14 cellular contexts compared by ENCODE assay signal in the genomic region with DNA sequence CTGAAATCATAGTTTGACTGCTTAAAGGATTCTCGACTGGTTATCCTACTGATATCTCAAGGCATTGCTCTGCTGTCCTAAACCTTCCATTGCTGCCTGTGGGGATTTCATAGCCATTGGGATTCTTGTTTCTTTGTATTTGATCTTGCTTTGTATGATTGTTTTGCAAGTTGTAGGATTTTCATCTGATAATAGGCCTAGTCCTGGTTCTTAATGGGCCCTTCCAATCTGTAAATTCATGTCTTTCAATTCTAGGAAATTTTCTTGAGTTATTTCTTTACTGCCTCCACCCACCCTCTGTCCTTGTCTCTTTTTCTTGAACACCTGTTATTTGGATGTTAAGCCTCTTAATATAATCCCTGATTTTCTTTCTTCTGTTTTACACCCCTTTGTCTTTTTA.
DNase-seq lines count a peak whose midpoint lies in the region; ATAC-seq and TF ChIP-seq lines count a peak whose summit lies in the region.
"Had no signal": no experiment of that assay in that cellular context is flagged by ENCODE, and none has a peak within 500 bp of the region (broad histone marks: within the 10 kb centered on the region; RNA-seq: fewer than 3 reads in every experiment).

No MANE protein-coding gene starts in this region.

- H4K20me1 ChIP-seq in DND-41 (ENCODE audit: insufficient read depth, low read length), result no peaks in the 10 kb centered on the region

- H3K36me3 ChIP-seq in DND-41 (ENCODE audit: insufficient read depth, low read length) (no peaks in the 10 kb centered on the region; the same call in 1 of the 2 replicates), sigmoid colon (no peaks in the 10 kb centered on the region)
- H3K36me3 ChIP-seq: BE2C had no signal

- H3K9me3 Mint-ChIP-seq in CD4-positive, alpha-beta T cell, result no peaks in the 10 kb centered on the region
- no peaks in the 10 kb centered on the region for H3K9me3 Mint-ChIP-seq in stimulated activated memory B cell treated with anti-CD40 and anti-IgM and Interleukin-4, amounts not matched to agents 10 μg/mL and 1 μg/mL and 100 μg/mL, for 72 hours
- H3K9me3 Mint-ChIP-seq: H9 had no signal

- H3K4me3 Mint-ChIP-seq in CD4-positive, alpha-beta T cell, result no peak overlapping the region
- no peak overlapping the region for H3K4me3 Mint-ChIP-seq in T-helper 17 cell
- no peak overlapping the region for H3K4me3 Mint-ChIP-seq in stimulated activated memory B cell treated with anti-CD40 and anti-IgM and Interleukin-4, amounts not matched to agents 10 μg/mL and 1 μg/mL and 100 μg/mL, for 72 hours
- H3K4me3 Mint-ChIP-seq: H9 had no signal

- H3K4me3 ChIP-seq in DND-41 (ENCODE audit: low read depth in 1 of 2, low read length in 2 of 2) (no peak overlapping the region), sigmoid colon (no peak overlapping the region)
- H3K4me3 ChIP-seq: A549 had no signal

- H3K4me2 ChIP-seq in DND-41 (ENCODE audit: insufficient read depth, low read length), result no peak overlapping the region
- H3K4me2 ChIP-seq: A549 had no signal

- no peak overlapping the region for H2AFZ ChIP-seq in DND-41 (ENCODE audit: low read depth, low read length)

- H3K36me3 Mint-ChIP-seq in CD4-positive, alpha-beta T cell (ENCODE audit: low read depth), result no peaks in the 10 kb centered on the region
- H3K36me3 Mint-ChIP-seq in T-helper 17 cell (ENCODE audit: low read depth), result peaks cover 2% of the 10 kb centered on the region
- peaks cover 15% of the 10 kb centered on the region for H3K36me3 Mint-ChIP-seq in stimulated activated memory B cell treated with anti-CD40 and anti-IgM and Interleukin-4, amounts not matched to agents 10 μg/mL and 1 μg/mL and 100 μg/mL, for 72 hours

- TF ChIP-seq CTCF in CD4-positive, alpha-beta T cell (IDR thresholded peaks at IDR 0.05), result no peak
- TF ChIP-seq CTCF in DND-41 (IDR thresholded peaks at IDR 0.05; ENCODE audit: borderline replicate concordance, extremely low read depth, low read length, poor library complexity, severe bottlenecking), result no peak
- TF ChIP-seq CTCF in sigmoid colon (IDR thresholded peaks at IDR 0.05), result no peak

- no peak overlapping the region for H3K9ac ChIP-seq in DND-41 (ENCODE audit: low read depth, low read length)

- TF ChIP-seq EP300 in sigmoid colon (IDR thresholded peaks at IDR 0.05), result no peak

- H3K27ac Mint-ChIP-seq in CD4-positive, alpha-beta T cell, result peak overlapping the region; percentile 10
- peak overlapping the region; percentile 89 for H3K27ac Mint-ChIP-seq in T-helper 17 cell
- peak overlapping the region; percentile 48 for H3K27ac Mint-ChIP-seq in stimulated activated memory B cell treated with anti-CD40 and anti-IgM and Interleukin-4, amounts not matched to agents 10 μg/mL and 1 μg/mL and 100 μg/mL, for 72 hours

- no peaks in the 10 kb centered on the region for H3K27me3 Mint-ChIP-seq in CD4-positive, alpha-beta T cell
- H3K27me3 Mint-ChIP-seq in T-helper 17 cell, result no peaks in the 10 kb centered on the region
- H3K27me3 Mint-ChIP-seq in stimulated activated memory B cell treated with anti-CD40 and anti-IgM and Interleukin-4, amounts not matched to agents 10 μg/mL and 1 μg/mL and 100 μg/mL, for 72 hours, result no peaks in the 10 kb centered on the region

- TF ChIP-seq POLR2A in sigmoid colon (IDR thresholded peaks at IDR 0.05), result no peak

- H3K4me1 ChIP-seq in DND-41 (ENCODE audit: insufficient read depth, low read length) (peaks cover 67% of the 10 kb centered on the region), sigmoid colon (no peaks in the 10 kb centered on the region)
- H3K4me1 ChIP-seq: A549 had no signal

- no peaks in the 10 kb centered on the region for H3K27me3 ChIP-seq in CD4-positive, alpha-beta T cell (ENCODE audit: control insufficient read depth, insufficient read depth, low read length)
- H3K27me3 ChIP-seq in DND-41 (ENCODE audit: insufficient read depth, low read length, poor library complexity) (no peaks in the 10 kb centered on the region), sigmoid colon (peaks cover 0 to 3% (median 0%) of the 10 kb centered on the region in 3 donors)
- H3K27me3 ChIP-seq: BE2C had no signal

- DNase-seq in CD4-positive, alpha-beta T cell, result no peak
- DNase-seq in DND-41 (no peak), T-helper 17 cell (no peak), sigmoid colon (no peak)
- DNase-seq in activated naive CD4-positive, alpha-beta T cell treated with Interleukin-2 at 50 U/mL for 16 hours, result no peak
- DNase-seq: BE2C, DMS79, EL, GOT3, H9 had no signal

- no peaks in the 10 kb centered on the region for H3K9me3 ChIP-seq in CD4-positive, alpha-beta T cell (ENCODE audit: control insufficient read depth, low read length)
- H3K9me3 ChIP-seq in DND-41 (ENCODE audit: insufficient read depth, low read length, severe bottlenecking) (no peaks in the 10 kb centered on the region), T-helper 17 cell (ENCODE audit: control insufficient read depth, low read length, poor library complexity, severe bottlenecking) (no peaks in the 10 kb centered on the region), sigmoid colon (no peaks in the 10 kb centered on the region)
- H3K9me3 ChIP-seq: A549, BE2C had no signal

- POLR2A ChIA-PET in CD4-positive, alpha-beta T cell (lab: Charles Lee), result interaction anchor here (0.6 kb wide), 1 partner anchor 137 kb away, joined by 3 read pairs; no protein-coding TSS in a partner anchor

- H3K79me2 ChIP-seq in DND-41 (ENCODE audit: insufficient read depth, low read length), result no peaks in the 10 kb centered on the region

- no peak overlapping the region for H3K27ac ChIP-seq in CD4-positive, alpha-beta T cell (ENCODE audit: low read depth, low read length)
- H3K27ac ChIP-seq in DND-41 (ENCODE audit: low read length) (peak overlapping the region; percentile 68), sigmoid colon (no peak overlapping the region)
- H3K27ac ChIP-seq: A549, C4-2B had no signal

- 96 to 98% methylated on average over 1 of the region's 1 CpG for WGBS in sigmoid colon, 2 donors

- CTCF ChIA-PET in CD4-positive, alpha-beta T cell (lab: Charles Lee), result no interaction called here

- H3K4me1 Mint-ChIP-seq in CD4-positive, alpha-beta T cell (ENCODE audit: low read depth), result peaks cover 54% of the 10 kb centered on the region
- H3K4me1 Mint-ChIP-seq in T-helper 17 cell, result peaks cover 42% of the 10 kb centered on the region
- peaks cover 22% of the 10 kb centered on the region for H3K4me1 Mint-ChIP-seq in stimulated activated memory B cell treated with anti-CD40 and anti-IgM and Interleukin-4, amounts not matched to agents 10 μg/mL and 1 μg/mL and 100 μg/mL, for 72 hours

- intact Hi-C loops in CD4-positive, alpha-beta T cell (cut with DNase I, micrococcal nuclease), result loop anchor here (5.0 to 10.0 kb wide), 4 partner anchors 60 to 287 kb away; no protein-coding TSS in a partner anchor
- intact Hi-C loops in sigmoid colon (cut with DNase I), result no loop called here

- no peak for ATAC-seq in CD4-positive, alpha-beta T cell (ENCODE audit: poor library complexity)
- ATAC-seq in DND-41 (ENCODE audit: insufficient read depth, low read depth) (no peak), T-helper 17 cell (no peak)
- ATAC-seq in stimulated activated memory B cell treated with anti-CD40 and anti-IgM and Interleukin-4, amounts not matched to agents 10 μg/mL and 1 μg/mL and 100 μg/mL, for 72 hours, result no peak
- ATAC-seq: A549, HepG2 had no signal

Comparison
In these comparisons a context has a peak if more than half of its experiments do, and no peak if none do; other contexts are left out.
1. H3K27ac Mint-ChIP-seq: peak in every context shown above with its lines; median percentile 89 in T-helper 17 cell; 48 in stimulated activated memory B cell treated with anti-CD40 and anti-IgM and Interleukin-4, amounts not matched to agents 10 μg/mL and 1 μg/mL and 100 μg/mL, for 72 hours; 10 in CD4-positive, alpha-beta T cell.